In the genomic region with DNA sequence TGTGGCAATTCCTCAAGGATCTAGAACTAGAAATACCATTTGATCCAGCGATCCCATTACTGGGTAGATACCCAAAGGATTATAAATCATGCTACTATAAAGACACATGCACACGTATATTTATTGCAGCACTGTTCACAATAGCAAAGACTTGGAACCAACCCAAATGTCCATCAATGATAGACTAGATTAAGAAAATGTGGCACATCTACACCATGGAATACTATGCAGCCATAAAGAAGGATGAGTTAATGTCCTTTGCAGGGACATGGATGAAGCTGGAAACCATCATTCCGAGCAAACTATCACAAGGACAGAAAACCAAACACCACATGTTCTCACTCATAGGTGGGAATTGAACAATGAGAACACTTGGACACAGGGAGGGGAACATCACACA, we compare ENCODE assay signal across 3 cellular contexts. TPM values are rescaled to one million over a fixed set of nuclear protein-coding genes. Genes with fewer than 3 reads are reported as not detected.
"Had no signal": no experiment of that assay in that cellular context is flagged by ENCODE, and none has a peak within 500 bp of the region (broad histone marks: within the 10 kb centered on the region; RNA-seq: fewer than 3 reads in every experiment).

No MANE protein-coding gene starts in this region.

RNA-seq across cellular contexts. Expression of a gene that starts 49.2 kb away (rescaled TPM):
- total RNA-seq: naive thymus-derived CD8-positive, alpha-beta T cell; osteoblast had no signal
- polyA plus RNA-seq: smooth muscle cell had no signal
